ENCODE assay signal across 16 cellular contexts in the genomic region with DNA sequence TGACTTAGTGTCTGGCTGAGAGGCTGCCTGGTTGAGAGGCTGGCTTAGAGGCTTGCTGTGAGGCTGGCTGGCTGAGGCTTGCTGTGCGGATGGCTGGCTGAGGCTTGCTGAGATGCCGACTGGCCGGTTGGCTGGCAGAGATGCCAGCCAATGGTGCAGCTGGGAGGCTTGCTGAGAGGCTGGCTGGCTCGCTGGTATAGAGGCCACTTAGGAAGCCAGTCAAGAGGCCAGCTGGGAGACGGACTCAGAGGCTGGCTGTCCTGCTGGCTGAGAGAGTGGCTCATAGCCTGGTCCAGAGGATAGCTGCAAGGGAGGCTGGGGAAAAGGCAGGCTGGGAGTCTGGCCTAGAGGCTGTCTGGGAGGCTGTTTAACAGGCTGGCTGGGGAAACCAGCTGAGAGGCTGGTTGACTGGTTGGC. TPM values are rescaled to one million over a fixed set of nuclear protein-coding genes. Genes with fewer than 3 reads are reported as not detected.
A peak's percentile ranks its signal among the peaks of the same experiment; 100 is the strongest.
DNase-seq lines count a peak whose midpoint lies in the region; ATAC-seq and TF ChIP-seq lines count a peak whose summit lies in the region.
"Had no signal": no experiment of that assay in that cellular context is flagged by ENCODE, and none has a peak within 500 bp of the region (broad histone marks: within the 10 kb centered on the region; RNA-seq: fewer than 3 reads in every experiment).

No MANE protein-coding gene starts in this region.

- H3K27ac ChIP-seq in esophagus squamous epithelium: peak overlapping the region in 3 of 4 donors; percentile 56 to 79 (median 66)
- peak overlapping the region; percentile 94 to 95 for H3K27ac ChIP-seq in tibial artery

- no peak for TF ChIP-seq CTCF in esophagus squamous epithelium (IDR thresholded peaks at IDR 0.05)
- TF ChIP-seq CTCF in tibial artery (IDR thresholded peaks at IDR 0.05): no peak

- no peak for ATAC-seq in activated T-cell treated with anti-CD3 and anti-CD28 coated beads, Interleukin-2, amount 50 U/mL, for 72 hours (replicated peaks in 1 of 2)

- peaks cover 0 to 5% (median 0%) of the 10 kb centered on the region in 4 donors for H3K27me3 ChIP-seq in esophagus squamous epithelium
- H3K27me3 ChIP-seq in tibial artery: no peaks in the 10 kb centered on the region

- intact Hi-C loops in esophagus squamous epithelium (cut with DNase I) (no loop called here), tibial artery (cut with DNase I; ENCODE audit: low total_unique reads) (no loop called here)
- intact Hi-C loops in activated T-helper 1 cell treated with anti-CD3 and anti-CD28 coated beads, Interleukin-12 subunit alpha, Interleukin-12 subunit beta, Interleukin-2, Interleukin-4 antibody, amounts not matched to agents 30 ng/mL and 10 ng/mL and 1 ng/mL, durations not matched to agents 14 hours and 24 hours and 36 hours (cut with micrococcal nuclease): no loop called here

- H3K9me3 ChIP-seq in esophagus squamous epithelium: no peaks in the 10 kb centered on the region
- no peaks in the 10 kb centered on the region for H3K9me3 ChIP-seq in tibial artery
- H3K9me3 ChIP-seq: HAP-1 had no signal

- no peaks in the 10 kb centered on the region for H3K36me3 ChIP-seq in esophagus squamous epithelium
- no peaks in the 10 kb centered on the region for H3K36me3 ChIP-seq in tibial artery
- H3K36me3 ChIP-seq: HAP-1 had no signal

- H3K4me3 ChIP-seq in esophagus squamous epithelium (peak overlapping the region in 1 of 4 donors; percentile 23), tibial artery (peak overlapping the region; percentile 41 to 51)
- H3K4me3 ChIP-seq: HAP-1 had no signal

- no peak overlapping the region for H3K27ac Mint-ChIP-seq in activated T-cell treated with anti-CD3 and anti-CD28 coated beads, Interleukin-2, amount 50 U/mL, for 72 hours
- H3K27ac Mint-ChIP-seq in activated T-helper 1 cell treated with anti-CD3 and anti-CD28 coated beads, Interleukin-12 subunit alpha, Interleukin-12 subunit beta, Interleukin-2, Interleukin-4 antibody, amounts not matched to agents 30 ng/mL and 10 ng/mL and 1 ng/mL, durations not matched to agents 14 hours and 24 hours and 36 hours: no peak overlapping the region
- H3K27ac Mint-ChIP-seq: IgD-negative memory B cell had no signal

- 49 to 80% methylated on average over 2 to 4 of the region's 5 CpGs for WGBS in esophagus squamous epithelium, 2 donors

- no peaks in the 10 kb centered on the region for H3K4me1 Mint-ChIP-seq in activated T-cell treated with anti-CD3 and anti-CD28 coated beads, Interleukin-2, amount 50 U/mL, for 72 hours (ENCODE audit: low read depth)
- H3K4me1 Mint-ChIP-seq in activated T-helper 1 cell treated with anti-CD3 and anti-CD28 coated beads, Interleukin-12 subunit alpha, Interleukin-12 subunit beta, Interleukin-2, Interleukin-4 antibody, amounts not matched to agents 30 ng/mL and 10 ng/mL and 1 ng/mL, durations not matched to agents 14 hours and 24 hours and 36 hours (ENCODE audit: low read depth): no peaks in the 10 kb centered on the region

- no peaks in the 10 kb centered on the region for H3K36me3 Mint-ChIP-seq in activated T-cell treated with anti-CD3 and anti-CD28 coated beads, Interleukin-2, amount 50 U/mL, for 72 hours (ENCODE audit: insufficient read depth in 2 of 2)
- no peaks in the 10 kb centered on the region for H3K36me3 Mint-ChIP-seq in activated T-helper 1 cell treated with anti-CD3 and anti-CD28 coated beads, Interleukin-12 subunit alpha, Interleukin-12 subunit beta, Interleukin-2, Interleukin-4 antibody, amounts not matched to agents 30 ng/mL and 10 ng/mL and 1 ng/mL, durations not matched to agents 14 hours and 24 hours and 36 hours (ENCODE audit: low read depth)
- H3K36me3 Mint-ChIP-seq: IgD-negative memory B cell had no signal

- TF ChIP-seq POLR2A in esophagus squamous epithelium (IDR thresholded peaks at IDR 0.05): no peak

- H3K9me3 Mint-ChIP-seq in activated T-cell treated with anti-CD3 and anti-CD28 coated beads, Interleukin-2, amount 50 U/mL, for 72 hours: no peaks in the 10 kb centered on the region
- H3K9me3 Mint-ChIP-seq in activated T-helper 1 cell treated with anti-CD3 and anti-CD28 coated beads, Interleukin-12 subunit alpha, Interleukin-12 subunit beta, Interleukin-2, Interleukin-4 antibody, amounts not matched to agents 30 ng/mL and 10 ng/mL and 1 ng/mL, durations not matched to agents 14 hours and 24 hours and 36 hours: no peaks in the 10 kb centered on the region
- H3K9me3 Mint-ChIP-seq: IgD-negative memory B cell had no signal

- peaks cover 66% of the 10 kb centered on the region for H3K27me3 Mint-ChIP-seq in activated T-cell treated with anti-CD3 and anti-CD28 coated beads, Interleukin-2, amount 50 U/mL, for 72 hours (ENCODE audit: low read depth)
- peaks cover 15% of the 10 kb centered on the region for H3K27me3 Mint-ChIP-seq in activated T-helper 1 cell treated with anti-CD3 and anti-CD28 coated beads, Interleukin-12 subunit alpha, Interleukin-12 subunit beta, Interleukin-2, Interleukin-4 antibody, amounts not matched to agents 30 ng/mL and 10 ng/mL and 1 ng/mL, durations not matched to agents 14 hours and 24 hours and 36 hours (ENCODE audit: insufficient read depth)

- DNase-seq in NCI-H510A (lab: John Stamatoyannopoulos, UW): peak; percentile 90
- DNase-seq in NCI-H510A treated with DMSO at 0.1 percent for 48 hours (lab: John Stamatoyannopoulos, UW): no peak
- peak; percentile 45 to 67 for DNase-seq in SHP77 (lab: John Stamatoyannopoulos, UW)
- DNase-seq in esophagus squamous epithelium (lab: John Stamatoyannopoulos, UW): no peak
- DNase-seq in tibial artery: no peak
- no peak for DNase-seq in activated T-cell treated with anti-CD3 and anti-CD28 coated beads, Interleukin-2, amount 50 U/mL, for 72 hours
- no peak for DNase-seq in activated CD4-positive, alpha-beta T cell treated with anti-CD3 and anti-CD28 coated beads for 48 hours
- DNase-seq in activated T-helper 1 cell treated with anti-CD3 and anti-CD28 coated beads, Interleukin-12 subunit alpha, Interleukin-12 subunit beta, Interleukin-2, Interleukin-4 antibody, amounts not matched to agents 30 ng/mL and 10 ng/mL and 1 ng/mL, durations not matched to agents 14 hours and 24 hours and 36 hours (ENCODE audit: low spot score): no peak
- DNase-seq: DMS 273 treated with DMSO at 0.1 percent for 48 hours; NCI-H1436; NCI-H69; NK-92 treated with Interleukin-12 subunit alpha and Interleukin-12 subunit beta, amount 100 ng/mL, for 24 hours had no signal

- H3K4me3 Mint-ChIP-seq in activated T-cell treated with anti-CD3 and anti-CD28 coated beads, Interleukin-2, amount 50 U/mL, for 72 hours: no peak overlapping the region
- no peak overlapping the region for H3K4me3 Mint-ChIP-seq in activated T-helper 1 cell treated with anti-CD3 and anti-CD28 coated beads, Interleukin-12 subunit alpha, Interleukin-12 subunit beta, Interleukin-2, Interleukin-4 antibody, amounts not matched to agents 30 ng/mL and 10 ng/mL and 1 ng/mL, durations not matched to agents 14 hours and 24 hours and 36 hours
- H3K4me3 Mint-ChIP-seq: IgD-negative memory B cell had no signal

- no peaks in the 10 kb centered on the region for H3K4me1 ChIP-seq in esophagus squamous epithelium
- H3K4me1 ChIP-seq in tibial artery: peaks cover 0 to 49% (median 26%) of the 10 kb centered on the region in 4 donors

RNA-seq across cellular contexts. Expression of gene ACSM2B, which starts 37.3 kb away (rescaled TPM):
- total RNA-seq in esophagus squamous epithelium: not detected
- under 1 TPM in 1 of 2 donors, not detected in 1; 0.10 TPM for total RNA-seq in activated T-cell treated with anti-CD3 and anti-CD28 coated beads, Interleukin-2, amount 50 U/mL, for 72 hours
- total RNA-seq in activated T-helper 1 cell treated with anti-CD3 and anti-CD28 coated beads, Interleukin-12 subunit alpha, Interleukin-12 subunit beta, Interleukin-2, Interleukin-4 antibody, amounts not matched to agents 30 ng/mL and 10 ng/mL and 1 ng/mL, durations not matched to agents 14 hours and 24 hours and 36 hours: not detected in 2 replicates
- total RNA-seq: HT-29, LHCN-M2 had no signal

Comparison
In these comparisons a context has a peak if more than half of its experiments do, and no peak if none do; other contexts are left out.
1. DNase-seq: peak in NCI-H510A (single experiment) and SHP77 (2 of 2); none in NCI-H510A treated with DMSO at 0.1 percent for 48 hours (single experiment), esophagus squamous epithelium (single experiment), tibial artery (0 of 2), activated T-cell treated with anti-CD3 and anti-CD28 coated beads, Interleukin-2, amount 50 U/mL, for 72 hours (0 of 2), activated CD4-positive, alpha-beta T cell treated with anti-CD3 and anti-CD28 coated beads for 48 hours (single experiment) and activated T-helper 1 cell treated with anti-CD3 and anti-CD28 coated beads, Interleukin-12 subunit alpha, Interleukin-12 subunit beta, Interleukin-2, Interleukin-4 antibody, amounts not matched to agents 30 ng/mL and 10 ng/mL and 1 ng/mL, durations not matched to agents 14 hours and 24 hours and 36 hours (single experiment).